Comparison of ENCODE assay signal across 27 cellular contexts in the genomic region with DNA sequence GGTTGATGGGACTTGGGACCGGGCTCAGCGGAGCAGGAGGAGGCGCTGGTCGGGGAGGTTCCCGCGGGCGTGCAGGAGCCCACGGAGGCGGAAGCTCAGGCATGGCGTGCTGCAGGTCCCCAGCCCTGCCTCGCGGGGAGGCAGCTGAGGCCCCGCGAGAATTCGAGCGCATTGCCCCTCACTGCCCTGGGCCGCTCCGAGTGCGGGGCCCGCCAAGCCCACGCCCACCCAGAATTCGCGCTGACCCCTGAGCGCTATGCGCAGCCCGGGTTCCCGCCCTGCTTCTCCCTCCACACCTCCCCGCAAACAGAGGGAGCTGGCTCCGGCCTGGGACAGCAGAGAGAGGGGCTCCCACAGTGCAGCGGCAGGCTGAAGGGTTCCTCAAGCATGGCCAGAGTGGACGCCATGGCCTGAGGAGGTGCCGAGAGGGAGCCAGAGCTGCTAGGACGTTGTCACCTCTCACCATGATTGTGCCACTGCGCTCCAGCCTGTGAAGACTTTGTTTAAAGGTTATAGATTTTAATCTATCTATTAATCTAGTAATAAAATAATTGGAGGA.
"Had no signal": no experiment of that assay in that cellular context is flagged by ENCODE, and none has a peak within 500 bp of the region (broad histone marks: within the 10 kb centered on the region; RNA-seq: fewer than 3 reads in every experiment).

No MANE protein-coding gene starts in this region.

- H3K27me3 ChIP-seq: heart left ventricle, neutrophil, stomach, tibial artery, uterus had no signal

- H3K9me3 ChIP-seq: neutrophil, tibial artery, uterus had no signal

- H3K27ac ChIP-seq: heart left ventricle, lower lobe of right lung, neutrophil, parathyroid adenoma, psoas muscle, skin epidermis, stomach, thoracic aorta, tibial artery, uterus had no signal

- H3K4me3 Mint-ChIP-seq: immature natural killer cell; naive thymus-derived CD8-positive, alpha-beta T cell; nephron; neural crest cell; stimulated activated effector memory CD8-positive, alpha-beta T cell treated with anti-CD3 and anti-CD28 coated beads, Interleukin-12 subunit alpha, Interleukin-12 subunit beta, amount 100 ng/mL, for 72 hours had no signal

- H3K4me3 ChIP-seq: heart left ventricle, lower lobe of right lung, psoas muscle, skin epidermis, stomach, thoracic aorta, tibial artery, uterus had no signal

- H3K4me1 Mint-ChIP-seq: immature natural killer cell; naive thymus-derived CD8-positive, alpha-beta T cell; stimulated activated effector memory CD8-positive, alpha-beta T cell treated with anti-CD3 and anti-CD28 coated beads, Interleukin-12 subunit alpha, Interleukin-12 subunit beta, amount 100 ng/mL, for 72 hours had no signal

- H3K36me3 Mint-ChIP-seq: immature natural killer cell; naive thymus-derived CD8-positive, alpha-beta T cell; stimulated activated effector memory CD8-positive, alpha-beta T cell treated with anti-CD3 and anti-CD28 coated beads, Interleukin-12 subunit alpha, Interleukin-12 subunit beta, amount 100 ng/mL, for 72 hours had no signal

- ATAC-seq: left cardiac atrium; left lobe of liver; left ventricle myocardium superior; naive thymus-derived CD8-positive, alpha-beta T cell; psoas muscle; sciatic nerve; stimulated activated effector memory CD8-positive, alpha-beta T cell treated with anti-CD3 and anti-CD28 coated beads, Interleukin-12 subunit alpha, Interleukin-12 subunit beta, amount 100 ng/mL, for 72 hours had no signal

- H3K27ac Mint-ChIP-seq: immature natural killer cell; naive thymus-derived CD8-positive, alpha-beta T cell; nephron; stimulated activated effector memory CD8-positive, alpha-beta T cell treated with anti-CD3 and anti-CD28 coated beads, Interleukin-12 subunit alpha, Interleukin-12 subunit beta, amount 100 ng/mL, for 72 hours had no signal

- H3K4me1 ChIP-seq: lower lobe of right lung, parathyroid adenoma, psoas muscle, stomach, uterus had no signal

- H3K36me3 ChIP-seq: heart left ventricle, lower lobe of right lung, neutrophil, stomach, thoracic aorta, tibial artery, uterus had no signal

- DNase-seq: heart left ventricle; hypothalamus; immature natural killer cell; kidney glomerular epithelial cell; left cardiac atrium; left ventricle myocardium superior; lower lobe of right lung; mammary epithelial cell; mesenchymal stem cell; naive thymus-derived CD8-positive, alpha-beta T cell; occipital lobe; psoas muscle; stimulated activated CD4-positive, alpha-beta T cell treated with anti-CD3 and anti-CD28 coated beads, Interleukin-4, amount 100 ng/mL, for 24 hours; stimulated activated naive CD4-positive, alpha-beta T cell treated with Interleukin-2 at 50 U/mL for 16 hours; stomach; tibial artery; trophoblast cell; uterus had no signal
